16 cellular contexts compared by ENCODE assay signal in the genomic region with DNA sequence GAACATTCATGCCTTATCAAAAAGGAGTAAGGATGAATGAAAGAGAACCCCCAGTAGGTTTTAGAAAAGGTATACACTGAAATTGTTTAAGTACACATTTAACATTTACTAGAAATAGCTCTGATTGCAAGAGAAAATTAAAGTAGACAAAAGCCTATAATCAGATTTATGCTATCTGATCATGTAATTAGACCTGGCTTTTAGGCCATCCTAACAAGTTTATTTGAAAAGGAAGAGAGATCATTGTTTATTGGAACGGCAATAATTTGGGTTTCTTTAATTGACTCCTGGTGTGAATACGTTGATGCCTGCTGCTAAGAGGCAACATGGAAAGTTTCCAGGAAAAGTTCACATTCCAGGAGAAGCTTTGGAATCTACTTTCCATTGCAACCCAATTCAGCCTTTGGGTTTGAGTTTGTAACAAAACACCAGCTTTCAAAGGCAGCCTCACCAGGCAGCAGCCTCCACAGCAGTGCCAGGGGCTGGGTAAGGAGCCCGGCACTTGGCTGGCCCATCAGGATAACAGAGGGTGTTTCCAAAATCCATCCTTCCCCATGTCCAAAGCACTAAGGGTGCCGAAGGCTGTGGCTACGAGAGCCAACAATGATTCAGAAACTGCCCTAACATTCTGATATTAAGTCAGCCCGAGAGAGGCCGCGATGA. TPM values are rescaled to one million over a fixed set of nuclear protein-coding genes. Genes with fewer than 3 reads are reported as not detected.
DNase-seq lines count a peak whose midpoint lies in the region; ATAC-seq and TF ChIP-seq lines count a peak whose summit lies in the region.
"Had no signal": no experiment of that assay in that cellular context is flagged by ENCODE, and none has a peak within 500 bp of the region (broad histone marks: within the 10 kb centered on the region; RNA-seq: fewer than 3 reads in every experiment).

No MANE protein-coding gene starts in this region.

- peak overlapping the region in 1 of 2 donors; percentile 21 for H3K27ac ChIP-seq in coronary artery

- DNase-seq in AG08396 (ENCODE audit: low spot score), result peak; percentile 33
- no peak for DNase-seq in HEK293T (ENCODE audit: extremely low spot score)
- no peak for DNase-seq in coronary artery (ENCODE audit: low spot score)
- DNase-seq in myocyte (ENCODE audit: low read depth), result peak; percentile 11
- DNase-seq in NCI-H2227 treated with DMSO at 0.1 percent for 48 hours (lab: John Stamatoyannopoulos, UW), result no peak
- DNase-seq in GM10266 (ENCODE audit: extremely low spot score), result no peak
- DNase-seq: activated naive CD4-positive, alpha-beta T cell treated with anti-CD3 and anti-CD28 coated beads for 36 hours; AML-193; GOT3; KG1; natural killer cell; NCI-H524; T-cell had no signal

- ATAC-seq in HG03442 (IDR thresholded peaks at IDR 0.05; ENCODE audit: unreplicated experiment) (no peak), HG02763 (IDR thresholded peaks at IDR 0.05; ENCODE audit: unreplicated experiment) (no peak)
- ATAC-seq: natural killer cell, T-cell had no signal

- no peak for TF ChIP-seq CTCF in coronary artery (IDR thresholded peaks at IDR 0.05)
- no peak for TF ChIP-seq CTCF in GM10266 (IDR thresholded peaks at IDR 0.05; ENCODE audit: control insufficient read depth, insufficient read depth, low read depth, missing control alignments)

- H3K4me3 ChIP-seq in coronary artery, result peak overlapping the region; percentile 9
- H3K4me3 ChIP-seq: skin epidermis had no signal

- CTCF ChIA-PET in HEK293T (lab: Yijun Ruan, JAX), result no interaction called here

- POLR2A ChIA-PET in HEK293T (lab: Yijun Ruan, JAX), result no interaction called here

TF ChIP-seq in HEK293T, 16 proteins besides CTCF, POLR2A, EP300 and RAD21:
- TF ChIP-seq CTBP1 (IDR thresholded peaks at IDR 0.05; ENCODE audit: borderline replicate concordance) (peak; percentile 37; the same call in 1 of the 2 replicates), LEF1 (IDR thresholded peaks at IDR 0.05; ENCODE audit: borderline replicate concordance) (no peak), FOXM1 (IDR thresholded peaks at IDR 0.05; ENCODE audit: borderline replicate concordance) (no peak)

RNA-seq across cellular contexts. Expression of a gene that starts 18.0 kb away (rescaled TPM):
- 9.8 and 22.7 TPM in 2 replicates for total RNA-seq in myocyte
- polyA plus RNA-seq in myocyte (2012), result 12.6 TPM

RNA-seq across cellular contexts. Expression of a gene that starts 21.4 kb away (rescaled TPM):
- total RNA-seq in myocyte, result not detected in 2 replicates
- polyA plus RNA-seq in myocyte (2012), result 0.03 TPM
- total RNA-seq: activated naive CD4-positive, alpha-beta T cell treated with anti-CD3 and anti-CD28 coated beads for 36 hours; natural killer cell; T-cell had no signal

Comparison
In these comparisons a context has a peak if more than half of its experiments do, and no peak if none do; other contexts are left out.
1. DNase-seq: peak in AG08396 (single experiment) and myocyte (single experiment); none in HEK293T (single experiment), coronary artery (single experiment), NCI-H2227 treated with DMSO at 0.1 percent for 48 hours (single experiment) and GM10266 (single experiment).